23 cellular contexts compared by ENCODE assay signal in the genomic region with DNA sequence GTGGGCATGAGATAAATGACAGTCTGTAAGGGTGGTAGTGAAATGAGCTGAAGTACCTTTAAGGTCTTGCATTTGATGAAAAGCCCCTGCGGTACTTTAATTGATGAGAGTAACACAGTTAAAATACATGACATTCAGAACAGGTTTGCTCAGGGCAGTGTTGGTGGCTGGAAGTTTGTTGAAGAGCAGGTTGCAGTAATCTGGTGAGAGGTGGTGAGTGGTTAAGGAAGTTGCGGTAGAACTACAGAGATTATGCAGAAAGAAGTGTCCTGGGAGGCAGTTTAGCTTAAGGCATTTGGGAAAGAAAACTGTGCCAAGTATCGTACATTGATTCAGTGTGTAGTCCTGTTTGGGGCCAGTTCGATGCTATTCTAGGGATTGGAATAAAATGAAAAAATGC.
"Had no signal": no experiment of that assay in that cellular context is flagged by ENCODE, and none has a peak within 500 bp of the region (broad histone marks: within the 10 kb centered on the region; RNA-seq: fewer than 3 reads in every experiment).

No MANE protein-coding gene starts in this region.

- ATAC-seq: gastrocnemius medialis; heart left ventricle; naive thymus-derived CD8-positive, alpha-beta T cell; pancreas; right cardiac atrium had no signal

- H3K27me3 Mint-ChIP-seq: activated naive CD8-positive, alpha-beta T cell treated with anti-CD3 and anti-CD28 coated beads, Interleukin-2, amount 10 ng/mL, durations not matched to agents 7 days and 5 days; naive thymus-derived CD8-positive, alpha-beta T cell; type B pancreatic cell had no signal

- H3K27ac ChIP-seq: cardiac muscle cell, esophagus squamous epithelium, gastrocnemius medialis, heart left ventricle, pancreas, psoas muscle, stomach, thoracic aorta had no signal

- H3K4me1 ChIP-seq: esophagus squamous epithelium, heart left ventricle, psoas muscle had no signal

- H3K9me3 ChIP-seq: esophagus squamous epithelium, gastrocnemius medialis, heart left ventricle, pancreas, psoas muscle, SK-N-SH, stomach, thoracic aorta had no signal

- H3K4me3 Mint-ChIP-seq: activated naive CD4-positive, alpha-beta T cell treated with anti-CD3 and anti-CD28 coated beads for 36 hours; activated naive CD8-positive, alpha-beta T cell treated with anti-CD3 and anti-CD28 coated beads, Interleukin-2, amount 10 ng/mL, durations not matched to agents 7 days and 5 days; type B pancreatic cell had no signal

- DNase-seq: activated CD4-positive, alpha-beta T cell treated with anti-CD3 and anti-CD28 coated beads for 1 hour; activated CD8-positive, alpha-beta memory T cell treated with anti-CD3 and anti-CD28 coated beads for 24 hours; activated CD8-positive, alpha-beta memory T cell treated with anti-CD3 and anti-CD28 coated beads, Interleukin-2, amount 50 U/mL, for 4 hours; activated naive CD4-positive, alpha-beta T cell treated with anti-CD3 and anti-CD28 coated beads for 36 hours; activated naive CD8-positive, alpha-beta T cell treated with anti-CD3 and anti-CD28 coated beads, Interleukin-2, amount 10 ng/mL, durations not matched to agents 7 days and 5 days; activated T-cell treated with anti-CD3 and anti-CD28 coated beads, Interleukin-2, amount 50 U/mL, for 48 hours; esophagus squamous epithelium; gastrocnemius medialis; heart left ventricle; islet precursor cell; naive thymus-derived CD8-positive, alpha-beta T cell; pancreas; psoas muscle; right cardiac atrium; SHP77 treated with DMSO at 0.1 percent for 48 hours; SK-N-SH; stimulated activated CD4-positive, alpha-beta T cell treated with anti-CD3 and anti-CD28 coated beads, Interleukin-12 subunit alpha, Interleukin-12 subunit beta, amount 100 ng/mL, for 4 hours; stomach; WERI-Rb-1 had no signal

- H3K36me3 ChIP-seq: thoracic aorta had no signal

- H3K9me3 Mint-ChIP-seq: activated naive CD4-positive, alpha-beta T cell treated with anti-CD3 and anti-CD28 coated beads for 36 hours; activated naive CD8-positive, alpha-beta T cell treated with anti-CD3 and anti-CD28 coated beads, Interleukin-2, amount 10 ng/mL, durations not matched to agents 7 days and 5 days; naive thymus-derived CD8-positive, alpha-beta T cell; type B pancreatic cell had no signal

- H3K27ac Mint-ChIP-seq: activated naive CD4-positive, alpha-beta T cell treated with anti-CD3 and anti-CD28 coated beads for 36 hours; activated naive CD8-positive, alpha-beta T cell treated with anti-CD3 and anti-CD28 coated beads, Interleukin-2, amount 10 ng/mL, durations not matched to agents 7 days and 5 days; type B pancreatic cell had no signal

- H3K27me3 ChIP-seq: cardiac muscle cell, esophagus squamous epithelium, gastrocnemius medialis, heart left ventricle, pancreas, stomach had no signal

- H3K4me3 ChIP-seq: cardiac muscle cell, esophagus squamous epithelium, gastrocnemius medialis, heart left ventricle, lung, pancreas, psoas muscle, stomach, thoracic aorta had no signal
